Comparison of ENCODE assay signal across 1 cellular context in genomic region chr3:183303725-183304124, GRCh38.
TF ChIP-seq lines count a peak whose summit lies in the region.

No MANE protein-coding gene starts in this region.

TF ChIP-seq in WTC11, 78 proteins besides CTCF, POLR2A, EP300 and RAD21 (continued from another document):
- TF ChIP-seq ZNF532 (CRISPR knock-in tag; IDR thresholded peaks at IDR 0.05; ENCODE audit: borderline replicate concordance) (no peak), ELF4 (CRISPR knock-in tag; IDR thresholded peaks at IDR 0.05; ENCODE audit: low read depth) (no peak), NR3C1 (CRISPR knock-in tag; conservative IDR thresholded peaks at IDR 0.05; ENCODE audit: low read depth) (no peak), CREB1 (CRISPR knock-in tag; IDR thresholded peaks at IDR 0.05) (no peak), SMAD3 (CRISPR knock-in tag; IDR thresholded peaks at IDR 0.05; ENCODE audit: borderline replicate concordance) (no peak), FOXP4 (CRISPR knock-in tag; IDR thresholded peaks at IDR 0.05) (no peak), SOX15 (CRISPR knock-in tag; IDR thresholded peaks at IDR 0.05) (no peak), ZBTB21 (CRISPR knock-in tag; IDR thresholded peaks at IDR 0.05; ENCODE audit: borderline replicate concordance) (no peak), ZNF138 (CRISPR knock-in tag; conservative IDR thresholded peaks at IDR 0.05) (no peak)
